ENCODE assay signal across 20 cellular contexts in genomic region chr5:119243888-119244287, GRCh38.
DNase-seq lines count a peak whose midpoint lies in the region; ATAC-seq and TF ChIP-seq lines count a peak whose summit lies in the region.
"Had no signal": no experiment of that assay in that cellular context is flagged by ENCODE, and none has a peak within 500 bp of the region (broad histone marks: within the 10 kb centered on the region; RNA-seq: fewer than 3 reads in every experiment).

No MANE protein-coding gene starts in this region.

- intact Hi-C loops in natural killer cell (cut with micrococcal nuclease), result no loop called here
- intact Hi-C loops in esophagus squamous epithelium (cut with DNase I), result no loop called here

- ATAC-seq in WTC11, result peak; percentile 61
- no peak for ATAC-seq in central memory CD8-positive, alpha-beta T cell (replicated peaks; ENCODE audit: extremely low read depth, poor library complexity, severe bottlenecking)
- no peak for ATAC-seq in natural killer cell
- ATAC-seq: SK-N-SH treated with all-trans-retinoic acid at 6 μM for 48 hours, T-cell had no signal

- TF ChIP-seq CTCF in WTC11 (IDR thresholded peaks at IDR 0.05) (no peak), mesothelial cell of epicardium (IDR thresholded peaks at IDR 0.05; ENCODE audit: unreplicated experiment) (no peak), natural killer cell (IDR thresholded peaks at IDR 0.05) (no peak), esophagus squamous epithelium (IDR thresholded peaks at IDR 0.05) (no peak), osteocyte (IDR thresholded peaks at IDR 0.05) (no peak)

- H3K27me3 Mint-ChIP-seq in WTC11 (ENCODE audit: low read depth) (no peaks in the 10 kb centered on the region), mesothelial cell of epicardium (ENCODE audit: low read depth) (no peaks in the 10 kb centered on the region), natural killer cell (ENCODE audit: low read depth in 2 of 2) (no peaks in the 10 kb centered on the region), osteocyte (ENCODE audit: unreplicated experiment) (no peaks in the 10 kb centered on the region)
- no peaks in the 10 kb centered on the region for H3K27me3 Mint-ChIP-seq in central memory CD8-positive, alpha-beta T cell
- H3K27me3 Mint-ChIP-seq: T-cell had no signal

- no peak for TF ChIP-seq POLR2A in esophagus squamous epithelium (IDR thresholded peaks at IDR 0.05)

- H3K4me3 ChIP-seq in HUES48 (ENCODE audit: low read depth, low read length), result no peak overlapping the region
- H3K4me3 ChIP-seq in esophagus squamous epithelium, result no peak overlapping the region

- H3K27ac Mint-ChIP-seq in WTC11 (peak overlapping the region; percentile 83), mesothelial cell of epicardium (peak overlapping the region; percentile 66), natural killer cell (no peak overlapping the region), osteocyte (ENCODE audit: unreplicated experiment) (no peak overlapping the region)
- H3K27ac Mint-ChIP-seq in central memory CD8-positive, alpha-beta T cell (ENCODE audit: low read depth), result peak overlapping the region; percentile 35
- H3K27ac Mint-ChIP-seq: T-cell had no signal

- no peaks in the 10 kb centered on the region for H3K27me3 ChIP-seq in HUES48 (ENCODE audit: control insufficient read depth, insufficient read depth, low read length)
- H3K27me3 ChIP-seq in esophagus squamous epithelium, result no peaks in the 10 kb centered on the region

- 0 out of 2 replicates have a peak, but pooled peaks cover 4% of the 10 kb centered on the region for H3K36me3 Mint-ChIP-seq in WTC11
- peaks cover 10% of the 10 kb centered on the region for H3K36me3 Mint-ChIP-seq in central memory CD8-positive, alpha-beta T cell (ENCODE audit: insufficient read depth)
- H3K36me3 Mint-ChIP-seq in mesothelial cell of epicardium, result peaks cover 28% of the 10 kb centered on the region
- no peaks in the 10 kb centered on the region for H3K36me3 Mint-ChIP-seq in natural killer cell
- H3K36me3 Mint-ChIP-seq in osteocyte (ENCODE audit: unreplicated experiment), result peaks cover 37% of the 10 kb centered on the region

- H3K9ac ChIP-seq in HUES48 (ENCODE audit: low read depth, low read length), result no peak overlapping the region

- POLR2A ChIA-PET in WTC11 (lab: Charles Lee), result no interaction called here

- no peaks in the 10 kb centered on the region for H3K9me3 Mint-ChIP-seq in WTC11
- no peaks in the 10 kb centered on the region for H3K9me3 Mint-ChIP-seq in central memory CD8-positive, alpha-beta T cell
- H3K9me3 Mint-ChIP-seq in mesothelial cell of epicardium, result no peaks in the 10 kb centered on the region
- H3K9me3 Mint-ChIP-seq in natural killer cell, result no peaks in the 10 kb centered on the region
- H3K9me3 Mint-ChIP-seq in osteocyte (ENCODE audit: unreplicated experiment), result no peaks in the 10 kb centered on the region
- H3K9me3 Mint-ChIP-seq: T-cell had no signal

- H3K4me1 ChIP-seq in HUES48 (ENCODE audit: control insufficient read depth, insufficient read depth, low read length), result peaks cover 16% of the 10 kb centered on the region
- H3K4me1 ChIP-seq in esophagus squamous epithelium, result peaks cover 0 to 3% (median 0%) of the 10 kb centered on the region in 3 donors

- H3K9me3 ChIP-seq in HUES48 (ENCODE audit: control insufficient read depth, insufficient read depth, low read length) (no peaks in the 10 kb centered on the region), esophagus squamous epithelium (no peaks in the 10 kb centered on the region)

- WGBS in esophagus squamous epithelium, 2 donors, result 65 to 81% methylated on average over 3 of the region's 3 CpGs

- H3K4me3 Mint-ChIP-seq in WTC11 (no peak overlapping the region), mesothelial cell of epicardium (no peak overlapping the region), natural killer cell (no peak overlapping the region), osteocyte (ENCODE audit: unreplicated experiment) (no peak overlapping the region)
- no peak overlapping the region for H3K4me3 Mint-ChIP-seq in central memory CD8-positive, alpha-beta T cell
- H3K4me3 Mint-ChIP-seq: T-cell had no signal

- H3K36me3 ChIP-seq in HUES48 (ENCODE audit: control insufficient read depth, insufficient read depth, low read length) (peaks cover 19% of the 10 kb centered on the region), esophagus squamous epithelium (peaks cover 0 to 40% (median 0%) of the 10 kb centered on the region in 3 donors)

- CTCF ChIA-PET in WTC11 (lab: Charles Lee), result interaction anchor here (0.9 to 1.1 kb wide), 2 partner anchors 12 to 222 kb away, joined by 3 read pairs; no protein-coding TSS in a partner anchor

- H3K4me1 Mint-ChIP-seq in WTC11 (peaks cover 15% of the 10 kb centered on the region), mesothelial cell of epicardium (no peaks in the 10 kb centered on the region), natural killer cell (no peaks in the 10 kb centered on the region), osteocyte (ENCODE audit: unreplicated experiment) (no peaks in the 10 kb centered on the region)
- no peaks in the 10 kb centered on the region for H3K4me1 Mint-ChIP-seq in central memory CD8-positive, alpha-beta T cell

- DNase-seq in WTC11 (ENCODE audit: low spot score) (no peak), mesothelial cell of epicardium (ENCODE audit: low spot score in 2 of 2, unreplicated experiment in 2 of 2) (no peak), natural killer cell (no peak), esophagus squamous epithelium (lab: John Stamatoyannopoulos, UW) (no peak), NCI-H774 (lab: John Stamatoyannopoulos, UW) (no peak), osteocyte (ENCODE audit: extremely low spot score, unreplicated experiment) (no peak)
- DNase-seq in central memory CD8-positive, alpha-beta T cell (ENCODE audit: low spot score in 2 of 2), result no peak
- DNase-seq: COR-L47, DMS 273 treated with DMSO at 0.1 percent for 48 hours, EL, H7, KG1, NCI-H1436, NCI-H1930, NCI-H226, NCI-H524, SIG-M5, T-cell had no signal

- H3K27ac ChIP-seq in HUES48 (ENCODE audit: low read depth, low read length) (peak overlapping the region; percentile 41), esophagus squamous epithelium (peak overlapping the region in 2 of 4 donors; percentile 19 to 44)

TF ChIP-seq in WTC11, 78 proteins besides CTCF, POLR2A, EP300 and RAD21:
- TF ChIP-seq ZSCAN18 (CRISPR knock-in tag; IDR thresholded peaks at IDR 0.05) (no peak), TEAD1 (CRISPR knock-in tag; IDR thresholded peaks at IDR 0.05) (no peak), MYBL2 (CRISPR knock-in tag; IDR thresholded peaks at IDR 0.05) (no peak), ZNF317 (CRISPR knock-in tag; IDR thresholded peaks at IDR 0.05; ENCODE audit: borderline replicate concordance, low read depth) (no peak), IRF1 (CRISPR knock-in tag; IDR thresholded peaks at IDR 0.05) (no peak), RELA (CRISPR knock-in tag; IDR thresholded peaks at IDR 0.05; ENCODE audit: borderline replicate concordance) (no peak), ZNF396 (CRISPR knock-in tag; IDR thresholded peaks at IDR 0.05; ENCODE audit: borderline replicate concordance) (no peak), E2F1 (CRISPR knock-in tag; IDR thresholded peaks at IDR 0.05) (no peak), HMGA2 (CRISPR knock-in tag; IDR thresholded peaks at IDR 0.05) (no peak), JAZF1 (CRISPR knock-in tag; IDR thresholded peaks at IDR 0.05) (no peak)
- TF ChIP-seq, protein P1, sequence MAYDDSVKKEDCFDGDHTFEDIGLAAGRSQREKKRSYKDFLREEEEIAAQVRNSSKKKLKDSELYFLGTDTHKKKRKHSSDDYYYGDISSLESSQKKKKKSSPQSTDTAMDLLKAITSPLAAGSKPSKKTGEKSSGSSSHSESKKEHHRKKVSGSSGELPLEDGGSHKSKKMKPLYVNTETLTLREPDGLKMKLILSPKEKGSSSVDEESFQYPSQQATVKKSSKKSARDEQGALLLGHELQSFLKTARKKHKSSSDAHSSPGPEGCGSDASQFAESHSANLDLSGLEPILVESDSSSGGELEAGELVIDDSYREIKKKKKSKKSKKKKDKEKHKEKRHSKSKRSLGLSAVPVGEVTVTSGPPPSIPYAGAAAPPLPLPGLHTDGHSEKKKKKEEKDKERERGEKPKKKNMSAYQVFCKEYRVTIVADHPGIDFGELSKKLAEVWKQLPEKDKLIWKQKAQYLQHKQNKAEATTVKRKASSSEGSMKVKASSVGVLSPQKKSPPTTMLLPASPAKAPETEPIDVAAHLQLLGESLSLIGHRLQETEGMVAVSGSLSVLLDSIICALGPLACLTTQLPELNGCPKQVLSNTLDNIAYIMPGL (CRISPR knock-in tag; IDR thresholded peaks at IDR 0.05), result no peak

Comparison
In these comparisons a context has a peak if more than half of its experiments do, and no peak if none do; other contexts are left out.
1. H3K27ac Mint-ChIP-seq: peak in WTC11 (single experiment), central memory CD8-positive, alpha-beta T cell (single experiment) and mesothelial cell of epicardium (single experiment); none in natural killer cell (0 of 2) and osteocyte (single experiment).